9 cellular contexts compared by ENCODE assay signal in genomic region chr5:142783601-142784291, GRCh38. TPM values are rescaled to one million over a fixed set of nuclear protein-coding genes. Genes with fewer than 3 reads are reported as not detected.
DNase-seq lines count a peak whose midpoint lies in the region; ATAC-seq and TF ChIP-seq lines count a peak whose summit lies in the region.
"Had no signal": no experiment of that assay in that cellular context is flagged by ENCODE, and none has a peak within 500 bp of the region (broad histone marks: within the 10 kb centered on the region; RNA-seq: fewer than 3 reads in every experiment).

No MANE protein-coding gene starts in this region.

- H3K36me3 Mint-ChIP-seq in CD4-positive, CD25-positive, alpha-beta regulatory T cell: peaks cover 1% of the 10 kb centered on the region
- no peaks in the 10 kb centered on the region for H3K36me3 Mint-ChIP-seq in neural progenitor cell

- peak overlapping the region; percentile 65 for H2AFZ ChIP-seq in neural progenitor cell (replicated peaks)

- no peaks in the 10 kb centered on the region for H3K9me3 Mint-ChIP-seq in CD4-positive, CD25-positive, alpha-beta regulatory T cell
- H3K9me3 Mint-ChIP-seq in neural progenitor cell: no peaks in the 10 kb centered on the region

- peaks cover 19% of the 10 kb centered on the region for H3K4me1 ChIP-seq in CD4-positive, CD25-positive, alpha-beta regulatory T cell (ENCODE audit: control insufficient read depth, insufficient read depth, low read length, poor library complexity, severe bottlenecking)
- H3K4me1 ChIP-seq in neural progenitor cell (peaks cover 32% of the 10 kb centered on the region), uterus (peaks cover 8 to 15% of the 10 kb centered on the region in 2 donors)

- peak; percentile 52 to 56 for ATAC-seq in CD4-positive, CD25-positive, alpha-beta regulatory T cell (ENCODE audit: low read depth in 2 of 2)
- ATAC-seq in GM21619 (IDR thresholded peaks at IDR 0.05; ENCODE audit: unreplicated experiment): peak; percentile 78

- peak overlapping the region in 2 of 3 donors; percentile 42 to 76 for H3K27ac Mint-ChIP-seq in CD4-positive, CD25-positive, alpha-beta regulatory T cell
- H3K27ac Mint-ChIP-seq in neural progenitor cell: peak overlapping the region; percentile 20

- DNase-seq in CD4-positive, CD25-positive, alpha-beta regulatory T cell: peak in 1 of 3 donors; percentile 63
- DNase-seq in RPMI7951 (ENCODE audit: low read depth) (peak; percentile 35), ecto neural progenitor cell (ENCODE audit: low spot score) (peak; percentile 54), neural progenitor cell (ENCODE audit: low spot score) (peak; percentile 43), uterus (no peak), ACHN (no peak), inferior parietal cortex (ENCODE audit: extremely low spot score) (no peak)

- H3K27me3 Mint-ChIP-seq in CD4-positive, CD25-positive, alpha-beta regulatory T cell: no peaks in the 10 kb centered on the region
- peaks cover 2% of the 10 kb centered on the region for H3K27me3 Mint-ChIP-seq in neural progenitor cell (ENCODE audit: insufficient read depth, low read depth)

- H4K20me1 ChIP-seq in neural progenitor cell (ENCODE audit: low read depth): no peaks in the 10 kb centered on the region

- peak overlapping the region; percentile 54 for H3K4me2 ChIP-seq in neural progenitor cell

- no peaks in the 10 kb centered on the region for H3K79me2 ChIP-seq in neural progenitor cell (ENCODE audit: low read depth)

- in situ Hi-C loops in ACHN (cut with HindIII; ENCODE audit: low pct_ligation_motif_present, low pct_unique_long_range_greater_than_20kb, low sequenced_read_pairs): no loop called here

- no peaks in the 10 kb centered on the region for H3F3A ChIP-seq in neural progenitor cell (ENCODE audit: low read depth)

- H3K4me3 ChIP-seq in CD4-positive, CD25-positive, alpha-beta regulatory T cell (ENCODE audit: low read depth, low read length): peak overlapping the region; percentile 42
- H3K4me3 ChIP-seq in neural progenitor cell: no peak overlapping the region
- no peak overlapping the region for H3K4me3 ChIP-seq in uterus
- H3K4me3 ChIP-seq: cardiac muscle cell had no signal

- H3K4me1 Mint-ChIP-seq in CD4-positive, CD25-positive, alpha-beta regulatory T cell: peaks cover 7 to 42% (median 26%) of the 10 kb centered on the region in 4 donors
- H3K4me1 Mint-ChIP-seq in neural progenitor cell: peaks cover 40% of the 10 kb centered on the region

- no peaks in the 10 kb centered on the region for H3K9me3 ChIP-seq in CD4-positive, CD25-positive, alpha-beta regulatory T cell (ENCODE audit: control insufficient read depth in 2 of 2, low read length in 2 of 2)
- H3K9me3 ChIP-seq in neural progenitor cell (ENCODE audit: low read depth) (no peaks in the 10 kb centered on the region), uterus (no peaks in the 10 kb centered on the region)

- no peaks in the 10 kb centered on the region for H3K27me3 ChIP-seq in CD4-positive, CD25-positive, alpha-beta regulatory T cell (ENCODE audit: control insufficient read depth, insufficient read depth, low read length)
- H3K27me3 ChIP-seq in neural progenitor cell (no peaks in the 10 kb centered on the region), uterus (no peaks in the 10 kb centered on the region)
- H3K27me3 ChIP-seq: cardiac muscle cell had no signal

- H3K9ac ChIP-seq in neural progenitor cell: no peak overlapping the region

- peak overlapping the region; percentile 47 to 78 (median 60) for H3K4me3 Mint-ChIP-seq in CD4-positive, CD25-positive, alpha-beta regulatory T cell
- no peak overlapping the region for H3K4me3 Mint-ChIP-seq in neural progenitor cell

- no peak overlapping the region for H3K27ac ChIP-seq in CD4-positive, CD25-positive, alpha-beta regulatory T cell (ENCODE audit: insufficient read depth, low read length, poor library complexity, severe bottlenecking)
- H3K27ac ChIP-seq in neural progenitor cell (no peak overlapping the region), uterus (peak overlapping the region; percentile 52 to 60)
- H3K27ac ChIP-seq: cardiac muscle cell had no signal

- no peaks in the 10 kb centered on the region for H3K36me3 ChIP-seq in CD4-positive, CD25-positive, alpha-beta regulatory T cell (ENCODE audit: control insufficient read depth, insufficient read depth, low read length)
- H3K36me3 ChIP-seq in neural progenitor cell: no peaks in the 10 kb centered on the region
- no peaks in the 10 kb centered on the region for H3K36me3 ChIP-seq in uterus
- H3K36me3 ChIP-seq: cardiac muscle cell had no signal

- intact Hi-C loops in uterus (cut with DNase I; ENCODE audit: low total_unique reads): no loop called here

- TF ChIP-seq CTCF in neural progenitor cell (IDR thresholded peaks at IDR 0.05) (no peak), uterus (IDR thresholded peaks at IDR 0.05) (no peak)

- TF ChIP-seq POLR2A in uterus (IDR thresholded peaks at IDR 0.05): no peak

RNA-seq across cellular contexts. Expression of gene ARHGAP26, which starts 13.6 kb away (rescaled TPM):
- total RNA-seq in CD4-positive, CD25-positive, alpha-beta regulatory T cell: 40.5 TPM
- polyA plus RNA-seq in CD4-positive, CD25-positive, alpha-beta regulatory T cell: 1 to 10 TPM; 2.8 to 6.1 (median 4.7) TPM
- 1.1 and 1.4 TPM in 2 replicates for total RNA-seq in RPMI7951 (2014; rRNA removed; shearing (Covaris generic))
- 7.0 and 14.5 TPM in 2 replicates for total RNA-seq in neural progenitor cell (ENCODE audit: low replicate concordance)
- total RNA-seq in uterus: 10 to 100 TPM; 12.4 to 49.5 (median 31.8) TPM

Comparison
In these comparisons a context has a peak if more than half of its experiments do, and no peak if none do; other contexts are left out.
1. DNase-seq: peak in RPMI7951 (single experiment), ecto neural progenitor cell (single experiment) and neural progenitor cell (single experiment); none in uterus (0 of 2), ACHN (single experiment) and inferior parietal cortex (single experiment).
2. H3K27ac ChIP-seq: peak in uterus (2 of 2); none in CD4-positive, CD25-positive, alpha-beta regulatory T cell (single experiment) and neural progenitor cell (single experiment).